12 cellular contexts compared by ENCODE assay signal in the genomic region with DNA sequence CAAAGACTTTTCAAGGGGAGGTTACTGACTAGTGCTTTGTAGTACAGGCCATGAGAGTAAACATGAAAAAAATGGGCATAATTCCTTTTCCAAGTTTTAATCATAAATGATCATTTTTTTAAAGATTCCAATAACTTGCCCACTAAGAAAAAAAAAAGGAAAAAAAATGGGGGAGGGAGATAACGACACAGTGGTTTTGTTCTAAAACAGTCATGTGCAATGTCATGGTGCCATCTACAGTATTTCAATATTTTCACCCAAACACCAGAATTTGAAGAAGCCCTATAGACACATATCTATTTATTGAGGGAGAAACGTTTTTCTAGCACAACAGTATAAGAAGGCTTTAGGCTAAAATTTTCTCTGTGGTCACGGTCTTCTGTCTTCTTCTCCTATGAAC.
DNase-seq lines count a peak whose midpoint lies in the region; ATAC-seq and TF ChIP-seq lines count a peak whose summit lies in the region.
"Had no signal": no experiment of that assay in that cellular context is flagged by ENCODE, and none has a peak within 500 bp of the region (broad histone marks: within the 10 kb centered on the region; RNA-seq: fewer than 3 reads in every experiment).

No MANE protein-coding gene starts in this region.

- in situ Hi-C loops in G401 (cut with HindIII; ENCODE audit: low sequenced_read_pairs) = no loop called here

- DNase-seq in H4 (ENCODE audit: low spot score) = peak; percentile 18
- DNase-seq in OCI-M1 (lab: John Stamatoyannopoulos, UW) = peak; percentile 63
- DNase-seq in epithelial cell of esophagus (ENCODE audit: low read depth) = peak; percentile 54
- no peak for DNase-seq in psoas muscle
- no peak for DNase-seq in G401 (ENCODE audit: low spot score)
- DNase-seq: activated T-cell treated with anti-CD3 and anti-CD28 coated beads, Interleukin-2, amount 50 U/mL, for 1 hour; kidney glomerular epithelial cell; NCI-H510A treated with DMSO at 0.1 percent for 48 hours had no signal

- TF ChIP-seq CTCF in epithelial cell of esophagus (IDR thresholded peaks at IDR 0.05; ENCODE audit: insufficient read depth, low read depth, low read length, missing control alignments) = peak; percentile 35
- TF ChIP-seq CTCF in psoas muscle (IDR thresholded peaks at IDR 0.05) = peak; percentile 14

- no peak overlapping the region for H3K27ac ChIP-seq in psoas muscle
- H3K27ac ChIP-seq: coronary artery had no signal

- H3K4me1 ChIP-seq in psoas muscle = peaks cover 6% of the 10 kb centered on the region

- WGBS in psoas muscle, 3 donors = 53 to 59% (median 56%) methylated on average over 3 of the region's 3 CpGs

- H3K4me3 ChIP-seq in epithelial cell of esophagus (ENCODE audit: low read length) (no peak overlapping the region), psoas muscle (no peak overlapping the region)
- H3K4me3 ChIP-seq: coronary artery, K562 had no signal

- ATAC-seq in psoas muscle (no peak), GM18909 (IDR thresholded peaks at IDR 0.05; ENCODE audit: poor library complexity, unreplicated experiment) (no peak), HG02642 (IDR thresholded peaks at IDR 0.05; ENCODE audit: poor library complexity, unreplicated experiment) (no peak)
- ATAC-seq: K562 had no signal

- no peaks in the 10 kb centered on the region for H3K27me3 ChIP-seq in psoas muscle (ENCODE audit: insufficient read depth in 3 of 3, low read length in 2 of 3)

- no peaks in the 10 kb centered on the region for H3K9me3 ChIP-seq in psoas muscle

- no peaks in the 10 kb centered on the region for H3K36me3 ChIP-seq in psoas muscle (ENCODE audit: insufficient read depth in 1 of 2, low read depth in 1 of 2)

- intact Hi-C loops in psoas muscle (cut with DNase I) = loop anchor here (1.0 to 10.0 kb wide), 6 partner anchors 14 to 1898 kb away; a partner anchor contains a TSS

Comparison
In these comparisons a context has a peak if more than half of its experiments do, and no peak if none do; other contexts are left out.
1. DNase-seq: peak in H4 (single experiment), OCI-M1 (single experiment) and epithelial cell of esophagus (single experiment); none in psoas muscle (0 of 2) and G401 (single experiment).